ENCODE assay signal across 29 cellular contexts in the genomic region with DNA sequence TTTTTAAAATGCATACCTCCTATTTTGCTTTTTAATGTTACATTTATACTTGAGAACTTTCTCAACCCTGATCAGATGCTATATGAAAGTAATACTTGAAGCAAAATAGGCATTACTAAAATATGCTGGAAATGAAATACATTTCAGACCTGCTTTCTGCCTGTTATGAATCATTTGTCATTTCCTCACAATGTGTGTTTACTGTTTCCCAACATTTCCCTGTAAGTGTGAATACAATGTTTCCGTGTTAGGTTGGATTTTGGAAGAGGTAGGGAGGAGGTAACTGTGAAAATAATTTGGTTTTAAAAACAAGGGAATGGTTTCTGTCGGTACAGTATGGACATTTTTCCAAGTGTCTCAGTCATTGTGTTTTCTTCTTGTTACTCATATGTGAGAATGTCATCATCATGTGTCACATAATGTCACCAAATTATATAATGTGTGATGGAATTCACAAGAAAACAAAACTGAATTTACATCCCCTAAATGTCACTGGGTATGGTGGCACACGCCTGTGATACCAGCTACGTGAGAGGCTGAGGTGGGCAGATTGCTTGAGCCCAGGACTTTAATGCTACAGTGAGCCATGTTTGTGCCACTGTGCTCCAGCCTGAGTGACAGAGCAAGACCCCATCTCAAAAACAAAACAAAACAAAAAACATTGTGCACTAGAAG. TPM values are rescaled to one million over a fixed set of nuclear protein-coding genes. Genes with fewer than 3 reads are reported as not detected.
A peak's percentile ranks its signal among the peaks of the same experiment; 100 is the strongest.
DNase-seq lines count a peak whose midpoint lies in the region; ATAC-seq and TF ChIP-seq lines count a peak whose summit lies in the region.
"Had no signal": no experiment of that assay in that cellular context is flagged by ENCODE, and none has a peak within 500 bp of the region (broad histone marks: within the 10 kb centered on the region; RNA-seq: fewer than 3 reads in every experiment).

No MANE protein-coding gene starts in this region.

- no peak overlapping the region for H3K4me2 ChIP-seq in mammary epithelial cell (ENCODE audit: insufficient read depth, low read depth, low read length)

- intact Hi-C loops in MCF 10A (cut with micrococcal nuclease) (no loop called here), mammary epithelial cell (cut with micrococcal nuclease) (no loop called here)

- H3K4me1 ChIP-seq in mammary epithelial cell (ENCODE audit: insufficient read depth, low read length) = no peaks in the 10 kb centered on the region
- H3K4me1 ChIP-seq: right lobe of liver, transverse colon had no signal

- H3K79me2 ChIP-seq in mammary epithelial cell (ENCODE audit: insufficient read depth, low read length) = no peaks in the 10 kb centered on the region

- no peak overlapping the region for H3K9ac ChIP-seq in mammary epithelial cell (ENCODE audit: insufficient read depth, low read length)

- no TSS peak for BruUV-seq in MCF 10A (replicated peaks; lab: Mats Ljungman, UMichigan)
- no TSS peak for BruUV-seq in mammary epithelial cell (replicated peaks; lab: Mats Ljungman, UMichigan)

- H2AFZ ChIP-seq in mammary epithelial cell (ENCODE audit: low read depth, low read length) = no peak overlapping the region

- WGBS in mammary epithelial cell (ENCODE audit: low coverage, missing lambda C conversion rate) = 79% methylated on average over 4 of the region's 4 CpGs

- no peak overlapping the region for H3K4me3 Mint-ChIP-seq in MCF 10A (ENCODE audit: unreplicated experiment)
- H3K4me3 Mint-ChIP-seq in T-helper 17 cell = no peak overlapping the region
- H3K4me3 Mint-ChIP-seq: activated CD4-positive, alpha-beta T cell treated with anti-CD3 and anti-CD28 coated beads, Interleukin-2, amount 10 ng/mL, durations not matched to agents 7 days and 5 days; central memory CD8-positive, alpha-beta T cell; immature natural killer cell; natural killer cell; T-helper 1 cell treated with Interleukin-12 subunit alpha and Interleukin-12 subunit beta and Interleukin-4 antibody, amounts not matched to agents 30 μg/mL and 1 μg/mL, for 36 hours had no signal

- H3K27ac Mint-ChIP-seq in MCF 10A (ENCODE audit: low read depth, unreplicated experiment) (peak overlapping the region; percentile 16), T-helper 17 cell (peak overlapping the region; percentile 47)
- H3K27ac Mint-ChIP-seq: activated CD4-positive, alpha-beta T cell treated with anti-CD3 and anti-CD28 coated beads, Interleukin-2, amount 10 ng/mL, durations not matched to agents 7 days and 5 days; immature natural killer cell; natural killer cell; T-helper 1 cell treated with Interleukin-12 subunit alpha and Interleukin-12 subunit beta and Interleukin-4 antibody, amounts not matched to agents 30 μg/mL and 1 μg/mL, for 36 hours had no signal

- H3K4me3 ChIP-seq in mammary epithelial cell (replicated peaks in 1 of 3; ENCODE audit: insufficient read depth in 1 of 3, low read depth in 2 of 3, low read length in 3 of 3) = no peak overlapping the region
- H3K4me3 ChIP-seq: ovary, right lobe of liver, transverse colon had no signal

- peaks cover 11% of the 10 kb centered on the region for H3K4me1 Mint-ChIP-seq in MCF 10A (ENCODE audit: insufficient read depth, unreplicated experiment)
- H3K4me1 Mint-ChIP-seq in T-helper 17 cell = peaks cover 6% of the 10 kb centered on the region
- H3K4me1 Mint-ChIP-seq: central memory CD8-positive, alpha-beta T cell; immature natural killer cell; natural killer cell had no signal

- POLR2A ChIA-PET in MCF 10A (lab: Yijun Ruan, JAX) = interaction anchor here (0.7 to 1.6 kb wide), 2 partner anchors 10 to 13 kb away, joined by 3 to 4 read pairs; no protein-coding TSS in a partner anchor

- ATAC-seq in T-helper 17 cell = no peak
- no peak for ATAC-seq in HG03354 (IDR thresholded peaks at IDR 0.05; ENCODE audit: poor library complexity, severe bottlenecking, unreplicated experiment)
- ATAC-seq: left lobe of liver, natural killer cell had no signal

- H4K20me1 ChIP-seq in mammary epithelial cell (ENCODE audit: insufficient read depth, low read length) = no peaks in the 10 kb centered on the region

- no peak overlapping the region for H3K27ac ChIP-seq in mammary epithelial cell (ENCODE audit: insufficient read depth, low read depth, low read length)
- H3K27ac ChIP-seq: C4-2B, epithelial cell of prostate, ovary, right lobe of liver, transverse colon had no signal

- no peaks in the 10 kb centered on the region for H3K36me3 ChIP-seq in mammary epithelial cell (ENCODE audit: insufficient read depth, low read length)
- H3K36me3 ChIP-seq: ovary, transverse colon had no signal

- TF ChIP-seq CTCF in MCF 10A (IDR thresholded peaks at IDR 0.05; ENCODE audit: unreplicated experiment) (no peak), mammary epithelial cell (conservative IDR thresholded peaks at IDR 0.05 in 1 of 2, IDR thresholded peaks at IDR 0.05 in 1 of 2; ENCODE audit: extremely low read depth in 1 of 2, insufficient read depth in 1 of 2, low read depth in 1 of 2, low read length in 2 of 2) (no peak)

- peak; percentile 56 for DNase-seq in MCF 10A (ENCODE audit: unreplicated experiment)
- no peak for DNase-seq in mammary epithelial cell
- no peak for DNase-seq in T-helper 17 cell
- DNase-seq in dermis microvascular lymphatic vessel endothelial cell (ENCODE audit: low read depth in 2 of 2) = peak; percentile 75 to 76
- peak; percentile 30 for DNase-seq in pulmonary artery endothelial cell (ENCODE audit: low read depth, low spot score)
- DNase-seq in HUDEP-2 (lab: John Stamatoyannopoulos, UW; ENCODE audit: unreplicated experiment in 76 of 76) = no peak
- no peak for DNase-seq in SHP77 treated with DMSO at 0.1 percent for 48 hours (lab: John Stamatoyannopoulos, UW)
- DNase-seq: activated CD4-positive, alpha-beta T cell treated with anti-CD3 and anti-CD28 coated beads, Interleukin-2, amount 10 ng/mL, durations not matched to agents 7 days and 5 days; activated naive CD4-positive, alpha-beta T cell treated with anti-CD3 and anti-CD28 coated beads, Interleukin-2, amount 50 U/mL, for 16 hours; Calu3; DND-41; hippocampal formation; immature natural killer cell; Karpas-422; natural killer cell; NCI-H187; NCI-H526 treated with DMSO at 0.1 percent for 48 hours; ovary; right lobe of liver; stimulated activated CD4-positive, alpha-beta T cell treated with anti-CD3 and anti-CD28 coated beads, Interleukin-15, amount 100 ng/mL, for 24 hours; transverse colon had no signal

- no peaks in the 10 kb centered on the region for H3K27me3 ChIP-seq in mammary epithelial cell (ENCODE audit: insufficient read depth, low read length)
- H3K27me3 ChIP-seq: ovary, right lobe of liver, transverse colon had no signal

- H3K9me3 Mint-ChIP-seq in MCF 10A (ENCODE audit: unreplicated experiment) = no peaks in the 10 kb centered on the region
- H3K9me3 Mint-ChIP-seq: activated CD4-positive, alpha-beta T cell treated with anti-CD3 and anti-CD28 coated beads, Interleukin-2, amount 10 ng/mL, durations not matched to agents 7 days and 5 days; central memory CD8-positive, alpha-beta T cell; immature natural killer cell; natural killer cell; T-helper 1 cell treated with Interleukin-12 subunit alpha and Interleukin-12 subunit beta and Interleukin-4 antibody, amounts not matched to agents 30 μg/mL and 1 μg/mL, for 36 hours had no signal

- dilution Hi-C loops in mammary epithelial cell (cut with HindIII; ENCODE audit: low sequenced_read_pairs) = no loop called here

- in situ Hi-C loops in mammary epithelial cell (cut with MboI; ENCODE audit: low sequenced_read_pairs in 2 of 2) = no loop called here

- CTCF ChIA-PET in MCF 10A (lab: Yijun Ruan, JAX) = no interaction called here
- CTCF ChIA-PET in mammary epithelial cell (lab: Charles Lee; ENCODE audit: low non-redundant PET) = no interaction called here

- no peaks in the 10 kb centered on the region for H3K27me3 Mint-ChIP-seq in MCF 10A (ENCODE audit: insufficient read depth, unreplicated experiment)
- H3K27me3 Mint-ChIP-seq in T-helper 17 cell = no peaks in the 10 kb centered on the region
- H3K27me3 Mint-ChIP-seq: activated CD4-positive, alpha-beta T cell treated with anti-CD3 and anti-CD28 coated beads, Interleukin-2, amount 10 ng/mL, durations not matched to agents 7 days and 5 days; central memory CD8-positive, alpha-beta T cell had no signal

- H3K36me3 Mint-ChIP-seq in MCF 10A (ENCODE audit: insufficient read depth, unreplicated experiment) (peaks cover 14% of the 10 kb centered on the region), T-helper 17 cell (ENCODE audit: low read depth) (peaks cover 15% of the 10 kb centered on the region)
- H3K36me3 Mint-ChIP-seq: natural killer cell had no signal

- no peaks in the 10 kb centered on the region for H3K9me3 ChIP-seq in mammary epithelial cell (replicated peaks; ENCODE audit: insufficient read depth, low read length)
- H3K9me3 ChIP-seq in T-helper 17 cell (ENCODE audit: control insufficient read depth, low read length, poor library complexity, severe bottlenecking) = no peaks in the 10 kb centered on the region
- H3K9me3 ChIP-seq: ovary, right lobe of liver, transverse colon had no signal

RNA-seq across cellular contexts. Expression of a gene that starts 43.0 kb away (rescaled TPM):
- total RNA-seq in MCF 10A (2022) = not detected in 2 replicates
- total RNA-seq in mammary epithelial cell = not detected
- polyA plus RNA-seq in mammary epithelial cell = not detected
- polyA minus RNA-seq in mammary epithelial cell = not detected
- total RNA-seq in T-helper 17 cell = not detected
- total RNA-seq in dermis microvascular lymphatic vessel endothelial cell = not detected in 2 replicates
- not detected in 2 replicates for total RNA-seq in pulmonary artery endothelial cell
- total RNA-seq: activated CD4-positive, alpha-beta T cell treated with anti-CD3 and anti-CD28 coated beads, Interleukin-2, amount 10 ng/mL, durations not matched to agents 7 days and 5 days; astrocyte; Calu3; frontal cortex; left lobe of liver; ovary; right lobe of liver; transverse colon had no signal
- polyA plus RNA-seq: immature natural killer cell had no signal

RNA-seq across cellular contexts. Expression of a gene that starts 43.1 kb away (rescaled TPM):
- total RNA-seq in MCF 10A (2022) (7.9 and 11.9 TPM in 2 replicates), mammary epithelial cell (10 to 100 TPM in 1 of 2 donors, 1 to 10 TPM in 1; 3.0 to 16.0 TPM), T-helper 17 cell (1 to 10 TPM; 2.9 to 4.8 TPM), dermis microvascular lymphatic vessel endothelial cell (2.3 and 5.1 TPM in 2 replicates), pulmonary artery endothelial cell (7.0 and 10.6 TPM in 2 replicates)
- 3.0 TPM for polyA plus RNA-seq in mammary epithelial cell
- 79.5 TPM for polyA minus RNA-seq in mammary epithelial cell

Comparison
In these comparisons a context has a peak if more than half of its experiments do, and no peak if none do; other contexts are left out.
1. DNase-seq: peak in MCF 10A (single experiment), dermis microvascular lymphatic vessel endothelial cell (2 of 2) and pulmonary artery endothelial cell (single experiment); none in mammary epithelial cell (single experiment), T-helper 17 cell (0 of 3), HUDEP-2 (0 of 76) and SHP77 treated with DMSO at 0.1 percent for 48 hours (single experiment).